In genomic region chr15:73560501-73561117, GRCh38 we compare ENCODE assay signal across 8 cellular contexts.
DNase-seq lines count a peak whose midpoint lies in the region; ATAC-seq, FAIRE-seq and TF ChIP-seq lines count a peak whose summit lies in the region.

No MANE protein-coding gene starts in this region.

- no peak overlapping the region for H3K4me3 ChIP-seq in bronchial epithelial cell (ENCODE audit: low read depth, low read length)

- DNase-seq in COLO829 (ENCODE audit: low spot score) (peak; percentile 3), HS-5 (ENCODE audit: low read depth) (peak; percentile 39), NCI-H82 (lab: John Stamatoyannopoulos, UW) (peak; percentile 77), bronchial epithelial cell (ENCODE audit: low read depth) (peak; percentile 78), lung microvascular endothelial cell (ENCODE audit: low read depth in 2 of 2) (peak; percentile 80 to 86)

- ATAC-seq in HG03025 (IDR thresholded peaks at IDR 0.05; ENCODE audit: low FRiP score, unreplicated experiment): no peak
- no peak for ATAC-seq in GM21447 (IDR thresholded peaks at IDR 0.05; ENCODE audit: unreplicated experiment)
- no peak for ATAC-seq in GM19328 (IDR thresholded peaks at IDR 0.05; ENCODE audit: unreplicated experiment)

- FAIRE-seq in bronchial epithelial cell (lab: Jason Lieb, UNC): no peak

- peaks cover 17% of the 10 kb centered on the region for H3K36me3 ChIP-seq in bronchial epithelial cell (ENCODE audit: control insufficient read depth, insufficient read depth, low read length)

- H3K27me3 ChIP-seq in bronchial epithelial cell (ENCODE audit: control insufficient read depth, insufficient read depth, low read length): no peaks in the 10 kb centered on the region

- TF ChIP-seq CTCF in bronchial epithelial cell (IDR thresholded peaks at IDR 0.05; ENCODE audit: insufficient read depth, low read length, severe bottlenecking): peak; percentile 30

Comparison
In these comparisons a context has a peak if more than half of its experiments do, and no peak if none do; other contexts are left out.
1. DNase-seq: peak in every context shown above with its lines; median percentile 83 in lung microvascular endothelial cell; 78 in bronchial epithelial cell; 77 in NCI-H82; 39 in HS-5; 3 in COLO829.